In the genomic region with DNA sequence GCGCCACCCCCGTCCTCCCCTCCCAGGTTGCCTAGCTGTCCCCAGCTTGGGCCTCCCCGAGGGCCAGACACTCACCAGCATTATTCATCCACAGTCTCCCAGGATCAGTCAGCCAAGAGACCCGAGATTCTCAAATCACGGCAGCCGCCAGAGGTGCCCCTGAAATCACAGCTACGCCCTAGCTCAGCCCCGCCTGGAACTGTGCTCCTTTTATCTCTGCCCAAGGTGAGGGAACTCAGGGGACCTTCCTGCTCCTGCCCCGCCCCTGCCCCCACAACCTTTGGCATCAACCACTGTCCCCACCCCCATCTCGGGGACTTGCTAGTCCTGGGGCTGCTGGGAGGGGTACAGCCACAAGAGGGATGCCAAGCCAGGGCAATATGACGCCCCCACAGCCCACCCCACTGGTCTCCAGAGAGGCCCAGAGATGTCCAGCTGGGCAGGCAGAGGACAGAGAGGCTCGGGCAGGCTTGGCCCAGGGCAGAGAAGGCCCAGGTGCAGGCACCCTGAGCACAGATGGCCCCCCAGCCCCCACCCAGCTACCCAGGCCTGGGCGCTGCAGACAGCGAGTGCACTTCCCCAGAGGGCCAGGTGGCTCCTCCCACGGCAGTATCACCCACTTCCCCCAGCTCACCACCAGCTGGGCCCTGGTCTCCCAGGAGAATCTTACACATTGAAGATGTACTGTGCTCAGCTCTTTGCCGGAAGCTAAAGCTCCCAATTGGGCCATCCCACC, we compare ENCODE assay signal across 10 cellular contexts. TPM values are rescaled to one million over a fixed set of nuclear protein-coding genes. Genes with fewer than 3 reads are reported as not detected.
DNase-seq lines count a peak whose midpoint lies in the region; ATAC-seq and TF ChIP-seq lines count a peak whose summit lies in the region.
"Had no signal": no experiment of that assay in that cellular context is flagged by ENCODE, and none has a peak within 500 bp of the region (broad histone marks: within the 10 kb centered on the region; RNA-seq: fewer than 3 reads in every experiment).

A gene with protein sequence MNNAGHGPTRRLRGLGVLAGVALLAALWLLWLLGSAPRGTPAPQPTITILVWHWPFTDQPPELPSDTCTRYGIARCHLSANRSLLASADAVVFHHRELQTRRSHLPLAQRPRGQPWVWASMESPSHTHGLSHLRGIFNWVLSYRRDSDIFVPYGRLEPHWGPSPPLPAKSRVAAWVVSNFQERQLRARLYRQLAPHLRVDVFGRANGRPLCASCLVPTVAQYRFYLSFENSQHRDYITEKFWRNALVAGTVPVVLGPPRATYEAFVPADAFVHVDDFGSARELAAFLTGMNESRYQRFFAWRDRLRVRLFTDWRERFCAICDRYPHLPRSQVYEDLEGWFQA (minus strand): TSS at position 185 of the 736 bp plus-strand sequence. CDS start 97 bp downstream, at position 88.

- H3K36me3 ChIP-seq in heart left ventricle (peaks cover 0 to 1% (median 0%) of the 10 kb centered on the region in 9 donors), OCI-LY3 (replicated peaks; ENCODE audit: low read depth, low read length) (no peaks in the 10 kb centered on the region), subcutaneous abdominal adipose tissue (ENCODE audit: control insufficient read depth in 5 of 5, insufficient read depth in 5 of 5, low read length in 5 of 5) (peaks cover 0 to 2% (median 0%) of the 10 kb centered on the region in 5 donors), ovary (no peaks in the 10 kb centered on the region), esophagus muscularis mucosa (peaks cover 0 to 3% (median 2%) of the 10 kb centered on the region in 4 donors)

- WGBS in heart left ventricle, 4 donors: 66 to 73% (median 71%) methylated on average over 9 to 16 of the region's 16 CpGs
- 57 to 71% (median 63%) methylated on average over 14 to 16 of the region's 16 CpGs for WGBS in ovary, 3 donors
- 63% methylated on average over 13 of the region's 16 CpGs for WGBS in esophagus muscularis mucosa

- no peak for ATAC-seq in heart left ventricle
- ATAC-seq: mucosa of descending colon had no signal

- H3K9me3 ChIP-seq in heart left ventricle (no peaks in the 10 kb centered on the region), OCI-LY3 (ENCODE audit: insufficient read depth, low read length) (no peaks in the 10 kb centered on the region), subcutaneous abdominal adipose tissue (ENCODE audit: control insufficient read depth in 5 of 5, low read length in 5 of 5) (no peaks in the 10 kb centered on the region), ovary (no peaks in the 10 kb centered on the region), esophagus muscularis mucosa (no peaks in the 10 kb centered on the region)
- H3K9me3 ChIP-seq: mucosa of descending colon had no signal

- H3K27ac ChIP-seq in heart left ventricle (peak within 1 kb of the TSS in 4 of 12 donors; percentile 3 to 87 (median 21)), OCI-LY3 (ENCODE audit: low read length) (no peak within 1 kb of the TSS), subcutaneous abdominal adipose tissue (ENCODE audit: low read depth, low read length) (no peak within 1 kb of the TSS), ovary (no peak within 1 kb of the TSS), esophagus muscularis mucosa (replicated peaks in 1 of 4) (no peak within 1 kb of the TSS)

- peak within 1 kb of the TSS; percentile 48 for H3K4me2 ChIP-seq in OCI-LY3 (ENCODE audit: low read length)

- no peak for TF ChIP-seq EP300 in ovary (IDR thresholded peaks at IDR 0.05)
- no peak for TF ChIP-seq EP300 in esophagus muscularis mucosa (IDR thresholded peaks at IDR 0.05)

- TF ChIP-seq CTCF in heart left ventricle (IDR thresholded peaks at IDR 0.05) (no peak), OCI-LY3 (IDR thresholded peaks at IDR 0.05; ENCODE audit: low read depth, low read length) (no peak), ovary (IDR thresholded peaks at IDR 0.05) (no peak), esophagus muscularis mucosa (IDR thresholded peaks at IDR 0.05) (no peak)

- no peaks in the 10 kb centered on the region for H4K20me1 ChIP-seq in OCI-LY3 (ENCODE audit: insufficient read depth, low read length)

- intact Hi-C loops in cardiac septum (cut with DNase I): no loop called here
- intact Hi-C loops in heart left ventricle (cut with DNase I): loop anchor here in 3 of 10 donors (5.0 to 10.0 kb wide), 2 partner anchors 85 to 187 kb away; a partner anchor contains a TSS
- intact Hi-C loops in ovary (cut with DNase I): loop anchor here in 2 of 4 donors (5.0 kb wide), 3 partner anchors 80 to 245 kb away; a partner anchor contains a TSS
- intact Hi-C loops in esophagus muscularis mucosa (cut with DNase I): no loop called here

- H3K4me3 ChIP-seq in heart left ventricle: peak within 1 kb of the TSS in 4 of 12 donors; percentile 3 to 65 (median 22)
- H3K4me3 ChIP-seq in OCI-LY3 (ENCODE audit: low read length): peak within 1 kb of the TSS; percentile 19; the same call in 1 of the 2 replicates
- H3K4me3 ChIP-seq in subcutaneous abdominal adipose tissue (ENCODE audit: low read depth in 1 of 5, low read length in 5 of 5): peak within 1 kb of the TSS in 3 of 5 donors; percentile 5 to 45 (median 6)
- H3K4me3 ChIP-seq in ovary: no peak within 1 kb of the TSS
- peak within 1 kb of the TSS in 1 of 4 donors; percentile 38 for H3K4me3 ChIP-seq in esophagus muscularis mucosa
- H3K4me3 ChIP-seq: mucosa of descending colon had no signal

- no peak for TF ChIP-seq POLR2A in heart left ventricle (IDR thresholded peaks at IDR 0.05)
- TF ChIP-seq POLR2A in ovary (IDR thresholded peaks at IDR 0.05): no peak
- TF ChIP-seq POLR2A in esophagus muscularis mucosa (IDR thresholded peaks at IDR 0.05; ENCODE audit: low read depth): no peak

- H3K9ac ChIP-seq in OCI-LY3 (ENCODE audit: low read length): peak within 1 kb of the TSS; percentile 13; the same call in 1 of the 2 replicates
- H3K9ac ChIP-seq in subcutaneous abdominal adipose tissue (ENCODE audit: low read length in 5 of 5): peak within 1 kb of the TSS in 2 of 5 donors; percentile 26 to 41

- H3K4me1 ChIP-seq in heart left ventricle: peaks cover 8 to 74% (median 29%) of the 10 kb centered on the region in 12 donors
- peaks cover 44% of the 10 kb centered on the region for H3K4me1 ChIP-seq in OCI-LY3 (ENCODE audit: low read length)
- H3K4me1 ChIP-seq in subcutaneous abdominal adipose tissue (ENCODE audit: control insufficient read depth in 5 of 5, insufficient read depth in 5 of 5, low read length in 5 of 5): peaks cover 3 to 64% (median 45%) of the 10 kb centered on the region in 5 donors
- H3K4me1 ChIP-seq in ovary (ENCODE audit: insufficient read depth): peaks cover 4% of the 10 kb centered on the region
- peaks cover 26 to 40% (median 36%) of the 10 kb centered on the region in 4 donors for H3K4me1 ChIP-seq in esophagus muscularis mucosa

- H3K79me2 ChIP-seq in OCI-LY3 (ENCODE audit: low read length): no peaks in the 10 kb centered on the region

- H3K27me3 ChIP-seq in heart left ventricle (no peaks in the 10 kb centered on the region), OCI-LY3 (ENCODE audit: low read depth, low read length) (peaks cover 5% of the 10 kb centered on the region), subcutaneous abdominal adipose tissue (ENCODE audit: control insufficient read depth in 5 of 5, insufficient read depth in 4 of 5, low read length in 5 of 5) (no peaks in the 10 kb centered on the region), ovary (no peaks in the 10 kb centered on the region), esophagus muscularis mucosa (peaks cover 0 to 8% (median 0%) of the 10 kb centered on the region in 4 donors)

- no peak within 1 kb of the TSS for H2AFZ ChIP-seq in OCI-LY3 (ENCODE audit: low read depth, low read length)

- DNase-seq in cardiac septum (ENCODE audit: low spot score) (peak; percentile 86), heart left ventricle (no peak), NCI-H1048 (lab: John Stamatoyannopoulos, UW) (no peak), ovary (no peak), esophagus muscularis mucosa (ENCODE audit: extremely low spot score) (no peak)
- peak; percentile 35 for DNase-seq in central memory CD4-positive, alpha-beta T cell

RNA-seq across cellular contexts. Expression of the gene that starts here (rescaled TPM):
- total RNA-seq in cardiac septum: 0.22 TPM
- total RNA-seq in heart left ventricle: under 1 TPM in 2 of 9 donors, not detected in 7; 0.15 to 0.48 TPM
- polyA plus RNA-seq in heart left ventricle: under 1 TPM in 1 of 2 donors, not detected in 1; 0.17 TPM
- total RNA-seq in ovary: under 1 TPM in 1 of 7 donors, not detected in 6; 0.08 TPM
- polyA plus RNA-seq in ovary: under 1 TPM in 1 of 2 donors, not detected in 1; 0.07 TPM
- total RNA-seq in esophagus muscularis mucosa: under 1 TPM in 2 of 4 donors, not detected in 2; 0.32 to 0.83 TPM
- total RNA-seq: LHCN-M2 had no signal

Comparison
In these comparisons a context has a peak if more than half of its experiments do, and no peak if none do; other contexts are left out.
1. Peak in DNase-seq in cardiac septum; RNA of the gene not detected or under 1 TPM.